ENCODE assay signal across 8 cellular contexts in the genomic region with DNA sequence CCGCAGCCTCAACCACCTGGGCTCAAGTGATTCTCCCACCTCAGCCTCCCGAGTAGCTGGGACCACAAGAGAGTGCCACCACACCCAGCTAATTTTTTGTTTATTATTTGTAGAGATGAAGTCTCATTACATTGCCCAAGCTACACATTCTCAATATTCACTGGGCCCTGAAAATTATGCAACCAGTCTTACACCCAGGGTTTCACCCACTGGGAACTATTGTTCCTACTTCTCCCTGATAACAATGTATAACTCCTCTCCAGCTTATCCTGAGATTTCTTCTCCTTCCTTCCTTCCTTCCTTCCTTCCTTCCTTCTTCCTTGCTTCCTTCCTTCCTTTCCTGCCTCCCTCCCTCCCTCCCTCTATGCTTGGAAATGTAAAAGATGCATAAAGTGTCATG. TPM values are rescaled to one million over a fixed set of nuclear protein-coding genes. Genes with fewer than 3 reads are reported as not detected.
"Had no signal": no experiment of that assay in that cellular context is flagged by ENCODE, and none has a peak within 500 bp of the region (broad histone marks: within the 10 kb centered on the region; RNA-seq: fewer than 3 reads in every experiment).

No MANE protein-coding gene starts in this region.

- H3K27ac Mint-ChIP-seq: GM23338 had no signal

- ATAC-seq: GM23338, K562 had no signal

- H3K4me3 ChIP-seq: GM23338, K562 had no signal

- H3K9me3 Mint-ChIP-seq: GM23338, H9 had no signal

- H3K4me3 Mint-ChIP-seq: GM23338, H9 had no signal

- DNase-seq: H9, HCEC 1CT, IMR-90, KG1 had no signal

RNA-seq across cellular contexts. Expression of gene VSIG8, which starts 11.1 kb away (rescaled TPM):
- total RNA-seq: GM23338, H1, H9, IMR-90, K562 had no signal

RNA-seq across cellular contexts. Expression of gene CFAP45, which starts 26.4 kb away (rescaled TPM):
- total RNA-seq: GM23338, H1, HT-29 had no signal

RNA-seq across cellular contexts. Expression of gene SLAMF8, which starts 46.9 kb away (rescaled TPM):
- total RNA-seq: GM23338, H1, H9, HT-29, IMR-90, K562 had no signal
